24 cellular contexts compared by ENCODE assay signal in genomic region chr11:11456896-11457295, GRCh38.
"Had no signal": no experiment of that assay in that cellular context is flagged by ENCODE, and none has a peak within 500 bp of the region (broad histone marks: within the 10 kb centered on the region; RNA-seq: fewer than 3 reads in every experiment).

No MANE protein-coding gene starts in this region.

- H3K9me3 Mint-ChIP-seq: naive thymus-derived CD4-positive, alpha-beta T cell; stimulated activated effector memory CD8-positive, alpha-beta T cell treated with anti-CD3 and anti-CD28 coated beads, Interleukin-12 subunit alpha, Interleukin-12 subunit beta, amount 100 ng/mL, for 72 hours; type B pancreatic cell had no signal

- H3K27ac ChIP-seq: coronary artery, esophagus muscularis mucosa, foreskin keratinocyte, heart right ventricle, neural progenitor cell, parathyroid adenoma, sigmoid colon, stomach, tibial artery had no signal

- H2AFZ ChIP-seq: neural progenitor cell, parathyroid adenoma had no signal

- H3K4me3 ChIP-seq: coronary artery, esophagus muscularis mucosa, heart right ventricle, neural progenitor cell, sigmoid colon, stomach, tibial artery had no signal

- H3K36me3 Mint-ChIP-seq: naive thymus-derived CD4-positive, alpha-beta T cell; neural progenitor cell; stimulated activated effector memory CD8-positive, alpha-beta T cell treated with anti-CD3 and anti-CD28 coated beads, Interleukin-12 subunit alpha, Interleukin-12 subunit beta, amount 100 ng/mL, for 72 hours; type B pancreatic cell had no signal

- H3K4me1 ChIP-seq: parathyroid adenoma had no signal

- H3K9ac ChIP-seq: neural progenitor cell, parathyroid adenoma had no signal

- H3K27me3 ChIP-seq: esophagus muscularis mucosa, foreskin keratinocyte, heart right ventricle, neural progenitor cell, sigmoid colon, stomach, tibial artery had no signal

- H3K27ac Mint-ChIP-seq: naive thymus-derived CD4-positive, alpha-beta T cell; nephron; neural progenitor cell; progenitor cell of endocrine pancreas; stimulated activated effector memory CD8-positive, alpha-beta T cell treated with anti-CD3 and anti-CD28 coated beads, Interleukin-12 subunit alpha, Interleukin-12 subunit beta, amount 100 ng/mL, for 72 hours; type B pancreatic cell had no signal

- DNase-seq: dermis blood vessel endothelial cell; effector memory CD4-positive, alpha-beta T cell; foreskin keratinocyte; glutamatergic neuron; heart right ventricle; hippocampal formation; mammary epithelial cell; midbrain; naive thymus-derived CD4-positive, alpha-beta T cell; right cardiac atrium; stimulated activated CD4-positive, alpha-beta T cell treated with anti-CD3 and anti-CD28 coated beads, Interleukin-2, amount 100 ng/mL, for 24 hours; stimulated activated CD4-positive, alpha-beta T cell treated with anti-CD3 and anti-CD28 coated beads, Interleukin-4, amount 100 ng/mL, for 24 hours; stimulated activated naive CD4-positive, alpha-beta T cell treated with Interleukin-2 at 50 U/mL for 16 hours; stomach; tibial artery had no signal

- H3K4me3 Mint-ChIP-seq: naive thymus-derived CD4-positive, alpha-beta T cell; nephron; neural progenitor cell; stimulated activated effector memory CD8-positive, alpha-beta T cell treated with anti-CD3 and anti-CD28 coated beads, Interleukin-12 subunit alpha, Interleukin-12 subunit beta, amount 100 ng/mL, for 72 hours; type B pancreatic cell had no signal

- H3K9me3 ChIP-seq: esophagus muscularis mucosa, sigmoid colon, stomach, tibial artery had no signal

- H3K4me1 Mint-ChIP-seq: stimulated activated effector memory CD8-positive, alpha-beta T cell treated with anti-CD3 and anti-CD28 coated beads, Interleukin-12 subunit alpha, Interleukin-12 subunit beta, amount 100 ng/mL, for 72 hours had no signal

- H3K36me3 ChIP-seq: esophagus muscularis mucosa, heart right ventricle, neural progenitor cell, sigmoid colon, stomach, tibial artery had no signal

- H3K4me2 ChIP-seq: neural progenitor cell had no signal
